ENCODE assay signal across 22 cellular contexts in the genomic region with DNA sequence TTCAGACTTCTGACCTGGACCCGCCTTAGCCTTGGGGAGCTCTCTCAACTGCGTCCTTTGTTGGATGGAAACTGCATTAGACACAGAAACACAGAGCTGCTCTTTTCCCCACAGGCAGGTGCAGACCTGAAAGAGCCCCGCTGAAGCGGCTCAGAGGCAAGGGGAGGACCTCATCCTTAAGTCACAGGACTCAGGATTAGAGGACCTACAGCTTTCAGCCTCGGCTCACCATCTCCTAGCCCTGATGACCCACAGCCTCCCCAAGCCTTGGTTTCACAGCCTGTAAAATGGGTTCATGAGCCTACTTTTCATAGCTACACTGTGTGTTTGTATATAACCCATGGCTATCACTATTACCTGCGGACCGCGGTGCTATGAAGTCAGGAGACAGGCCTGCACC. TPM values are rescaled to one million over a fixed set of nuclear protein-coding genes. Genes with fewer than 3 reads are reported as not detected.
A peak's percentile ranks its signal among the peaks of the same experiment; 100 is the strongest.
DNase-seq lines count a peak whose midpoint lies in the region; ATAC-seq, FAIRE-seq and TF ChIP-seq lines count a peak whose summit lies in the region.
"Had no signal": no experiment of that assay in that cellular context is flagged by ENCODE, and none has a peak within 500 bp of the region (broad histone marks: within the 10 kb centered on the region; RNA-seq: fewer than 3 reads in every experiment).

No MANE protein-coding gene starts in this region.

- in situ Hi-C loops in HepG2 (cut with HindIII; ENCODE audit: extremely low pct_ligation_motif_present, low pct_unique_long_range_greater_than_20kb), result no loop called here
- in situ Hi-C loops in GM23248 (cut with MboI), result no loop called here

- H3K27me3 Mint-ChIP-seq in effector memory CD8-positive, alpha-beta T cell, result no peaks in the 10 kb centered on the region
- H3K27me3 Mint-ChIP-seq: activated naive CD4-positive, alpha-beta T cell treated with anti-CD3 and anti-CD28 coated beads, Interleukin-2, amount 50 U/mL, for 24 hours had no signal

- no peak overlapping the region for H3K9ac ChIP-seq in HepG2 (ENCODE audit: insufficient read depth, low read depth, low read length)
- H3K9ac ChIP-seq in GM23248, result no peak overlapping the region

- TF ChIP-seq EP300 in HepG2 (IDR thresholded peaks at IDR 0.05; ENCODE audit: low read depth in 2 of 2, low read length in 2 of 2) (no peak), HepG2 (CRISPR knock-in tag; IDR thresholded peaks at IDR 0.05; ENCODE audit: borderline replicate concordance) (no peak)

- 0 out of 2 replicates have a peak, but pooled peaks cover 4% of the 10 kb centered on the region for H4K20me1 ChIP-seq in HepG2 (ENCODE audit: insufficient read depth, low read length)
- no peaks in the 10 kb centered on the region; the same call in 1 of the 2 replicates for H4K20me1 ChIP-seq in GM23248 (ENCODE audit: insufficient read depth)

- peaks cover 19 to 27% of the 10 kb centered on the region in 2 donors for H3K4me1 Mint-ChIP-seq in effector memory CD8-positive, alpha-beta T cell (ENCODE audit: low read depth in 2 of 2)

- H2AFZ ChIP-seq in HepG2 (ENCODE audit: low read length), result no peak overlapping the region
- no peak overlapping the region for H2AFZ ChIP-seq in GM23248
- H2AFZ ChIP-seq: PC-9 had no signal

- no peak for TF ChIP-seq CTCF in HepG2 (CRISPR knock-in tag; IDR thresholded peaks at IDR 0.05)
- TF ChIP-seq CTCF in right lobe of liver (IDR thresholded peaks at IDR 0.05), result no peak

- no peaks in the 10 kb centered on the region for H3K9me2 ChIP-seq in GM23248 (ENCODE audit: insufficient read depth)

- TF ChIP-seq RAD21 in HepG2 (CRISPR knock-in tag; IDR thresholded peaks at IDR 0.05), result no peak

- no peak overlapping the region for H3K4me3 ChIP-seq in HepG2 (replicated peaks in 1 of 3; ENCODE audit: insufficient read depth in 1 of 3, low read depth in 2 of 3, low read length in 3 of 3)
- no peak overlapping the region for H3K4me3 ChIP-seq in right lobe of liver
- no peak overlapping the region for H3K4me3 ChIP-seq in GM23248
- H3K4me3 ChIP-seq: body of pancreas, GM12878, PC-9, suprapubic skin had no signal

- TF ChIP-seq POLR2A in HepG2 (IDR thresholded peaks at IDR 0.05; ENCODE audit: insufficient read depth in 1 of 2, low read depth in 2 of 2, low read length in 2 of 2) (no peak), right lobe of liver (IDR thresholded peaks at IDR 0.05) (no peak)

- no TSS peak for BruUV-seq in HepG2 (replicated peaks; lab: Mats Ljungman, UMichigan)

- no peak for ATAC-seq in HepG2
- no peak for ATAC-seq in right lobe of liver
- ATAC-seq in effector memory CD8-positive, alpha-beta T cell (replicated peaks), result no peak
- no peak for ATAC-seq in sciatic nerve
- ATAC-seq in HG02798 (IDR thresholded peaks at IDR 0.05; ENCODE audit: poor library complexity, unreplicated experiment), result no peak
- ATAC-seq: activated T-cell treated with anti-CD3 and anti-CD28 coated beads, Interleukin-2, amount 50 U/mL, for 4 hours; body of pancreas; GM12878 had no signal

- H3K9me3 ChIP-seq in HepG2 (ENCODE audit: low read length), result no peaks in the 10 kb centered on the region
- H3K9me3 ChIP-seq in right lobe of liver, result no peaks in the 10 kb centered on the region
- H3K9me3 ChIP-seq in GM23248 (ENCODE audit: low read depth), result no peaks in the 10 kb centered on the region
- H3K9me3 ChIP-seq: body of pancreas, suprapubic skin had no signal

- 94% methylated on average over 4 of the region's 8 CpGs for WGBS in HepG2 (ENCODE audit: low lambda C conversion rate)
- WGBS in right lobe of liver (ENCODE audit: insufficient coverage, low coverage, low lambda C conversion rate, missing lambda C conversion rate), result 100% methylated on average over 2 of the region's 8 CpGs
- 96 to 99% methylated on average over 8 of the region's 8 CpGs for WGBS in GM23248 (ENCODE audit: low coverage in 1 of 2, low lambda C conversion rate in 2 of 2, missing lambda C conversion rate in 2 of 2), 2 experiments

- no peaks in the 10 kb centered on the region for H3K9me3 Mint-ChIP-seq in effector memory CD8-positive, alpha-beta T cell
- H3K9me3 Mint-ChIP-seq: activated naive CD4-positive, alpha-beta T cell treated with anti-CD3 and anti-CD28 coated beads, Interleukin-2, amount 50 U/mL, for 24 hours; activated T-cell treated with anti-CD3 and anti-CD28 coated beads, Interleukin-2, amount 50 U/mL, for 4 hours had no signal

- peak overlapping the region; percentile 3 to 76 for H3K27ac Mint-ChIP-seq in effector memory CD8-positive, alpha-beta T cell
- H3K27ac Mint-ChIP-seq: activated naive CD4-positive, alpha-beta T cell treated with anti-CD3 and anti-CD28 coated beads, Interleukin-2, amount 50 U/mL, for 24 hours had no signal

- no peaks in the 10 kb centered on the region for H3F3A ChIP-seq in GM23248 (ENCODE audit: insufficient read depth)

- peaks cover 4% of the 10 kb centered on the region for H3K36me3 Mint-ChIP-seq in effector memory CD8-positive, alpha-beta T cell (ENCODE audit: insufficient read depth)
- H3K36me3 Mint-ChIP-seq: activated naive CD4-positive, alpha-beta T cell treated with anti-CD3 and anti-CD28 coated beads, Interleukin-2, amount 50 U/mL, for 24 hours had no signal

- no peak overlapping the region for H3K4me3 Mint-ChIP-seq in effector memory CD8-positive, alpha-beta T cell
- H3K4me3 Mint-ChIP-seq: activated naive CD4-positive, alpha-beta T cell treated with anti-CD3 and anti-CD28 coated beads, Interleukin-2, amount 50 U/mL, for 24 hours; activated T-cell treated with anti-CD3 and anti-CD28 coated beads, Interleukin-2, amount 50 U/mL, for 4 hours had no signal

- no peak overlapping the region for H3K27ac ChIP-seq in HepG2 (ENCODE audit: extremely low read length, insufficient read depth, low read length)
- no peak overlapping the region for H3K27ac ChIP-seq in right lobe of liver
- H3K27ac ChIP-seq in GM23248, result no peak overlapping the region
- H3K27ac ChIP-seq: PC-9, WERI-Rb-1 had no signal

- H3K4me1 ChIP-seq in HepG2 (ENCODE audit: insufficient read depth, low read length), result peaks cover 49% of the 10 kb centered on the region
- peaks cover 0 to 23% (median 11%) of the 10 kb centered on the region in 4 donors for H3K4me1 ChIP-seq in right lobe of liver
- H3K4me1 ChIP-seq in GM23248 (ENCODE audit: insufficient read depth), result no peaks in the 10 kb centered on the region

- no peaks in the 10 kb centered on the region; a peak in 1 of 5 replicates for H3K36me3 ChIP-seq in HepG2 (replicated peaks in 1 of 2; ENCODE audit: control insufficient read depth in 1 of 2, insufficient read depth in 2 of 2, low read length in 2 of 2)
- no peaks in the 10 kb centered on the region for H3K36me3 ChIP-seq in right lobe of liver
- H3K36me3 ChIP-seq in GM23248 (ENCODE audit: low read depth), result no peaks in the 10 kb centered on the region
- H3K36me3 ChIP-seq: suprapubic skin, WERI-Rb-1 had no signal

- H3K27me3 ChIP-seq in HepG2 (ENCODE audit: control insufficient read depth in 1 of 2, insufficient read depth in 2 of 2, low read length in 2 of 2), result no peaks in the 10 kb centered on the region
- no peaks in the 10 kb centered on the region for H3K27me3 ChIP-seq in right lobe of liver
- H3K27me3 ChIP-seq in GM23248 (replicated peaks; ENCODE audit: insufficient read depth), result no peaks in the 10 kb centered on the region
- H3K27me3 ChIP-seq: body of pancreas, suprapubic skin had no signal

- H3K4me2 ChIP-seq in HepG2 (ENCODE audit: low read depth, low read length) (no peak overlapping the region), GM23248 (ENCODE audit: unreplicated experiment) (no peak overlapping the region)
- H3K4me2 ChIP-seq: PC-9 had no signal

- no peak for DNase-seq in HepG2 (ENCODE audit: low spot score)
- DNase-seq in right lobe of liver, result no peak
- DNase-seq in effector memory CD8-positive, alpha-beta T cell, result no peak
- DNase-seq in sciatic nerve (ENCODE audit: low spot score), result peak; percentile 30
- DNase-seq in GM23248, result no peak
- DNase-seq in SIG-M5 treated with dmso at 0.1 percent for 504 hours (lab: John Stamatoyannopoulos, UW; ENCODE audit: unreplicated experiment), result no peak
- DNase-seq: activated CD4-positive, alpha-beta T cell treated with anti-CD3 and anti-CD28 coated beads, Interleukin-2, amount 50 U/mL, for 48 hours; activated T-cell treated with anti-CD3 and anti-CD28 coated beads, Interleukin-2, amount 50 U/mL, for 4 hours; hippocampal formation; KG1; mammary epithelial cell; NCI-H2029; NCI-H345; nucleus accumbens; PC-9; T-helper 2 cell; WERI-Rb-1 had no signal

- CTCF ChIA-PET in HepG2 (lab: Yijun Ruan, JAX; ENCODE audit: low intra/inter-chr PET ratio, low total read pairs), result no interaction called here

- H3K79me2 ChIP-seq in HepG2 (ENCODE audit: insufficient read depth, low read length) (peaks cover 47% of the 10 kb centered on the region), GM23248 (ENCODE audit: insufficient read depth) (peaks cover 97% of the 10 kb centered on the region)

- FAIRE-seq in HepG2 (lab: Jason Lieb, UNC), result no peak
- FAIRE-seq: GM12878 had no signal

- intact Hi-C loops in HepG2 (cut with micrococcal nuclease; ENCODE audit: unreplicated experiment), result no loop called here
- intact Hi-C loops in right lobe of liver (cut with DNase I), result no loop called here
- intact Hi-C loops in sciatic nerve (cut with DNase I), result no loop called here

- POLR2A ChIA-PET in HepG2 (lab: Yijun Ruan, JAX), result no interaction called here

RNA-seq across cellular contexts. Expression of a gene that starts 20.0 kb away (rescaled TPM):
- 15.0 and 20.6 TPM in 2 replicates for total RNA-seq in HepG2 (2016; rRNA removed; fragmentation: Illumina TruSeq; extraction: Trizol)
- total RNA-seq in HepG2 (2016; cell fraction: cytosol; rRNA removed; fragmentation: Illumina TruSeq; extraction: Trizol; ENCODE audit: low read depth), result 7.6 and 7.9 TPM in 2 replicates
- total RNA-seq in HepG2 (2016; cell fraction: insoluble cytoplasmic fraction; rRNA removed; fragmentation: Illumina TruSeq; extraction: Trizol), result 12.0 and 18.4 TPM in 2 replicates
- total RNA-seq in HepG2 (2016; cell fraction: membrane; rRNA removed; fragmentation: Illumina TruSeq; extraction: Trizol), result 15.9 and 16.0 TPM in 2 replicates
- 9.6 and 12.6 TPM in 2 replicates for total RNA-seq in HepG2 (2016; cell fraction: nucleus; rRNA removed; fragmentation: Illumina TruSeq; extraction: Trizol)
- 4.7 and 5.8 TPM in 2 replicates for polyA plus RNA-seq in HepG2 (2011; rRNA removed)
- polyA plus RNA-seq in HepG2 (2011; cell fraction: cytosol; rRNA removed), result 4.2 and 5.3 TPM in 2 replicates
- polyA plus RNA-seq in HepG2 (2011; cell fraction: nucleus; rRNA removed), result 9.8 and 12.1 TPM in 2 replicates
- polyA plus RNA-seq in HepG2 (2012), result 18.0 and 18.4 TPM in 2 replicates
- polyA plus RNA-seq in HepG2 (2016; cell fraction: cytosol; fragmentation: Illumina TruSeq; extraction: Trizol; ENCODE audit: low read depth), result 4.1 and 5.2 TPM in 2 replicates
- polyA plus RNA-seq in HepG2 (2016; cell fraction: insoluble cytoplasmic fraction; fragmentation: Illumina TruSeq; extraction: Trizol; ENCODE audit: low read depth), result 18.4 and 27.3 TPM in 2 replicates
- 13.8 and 17.5 TPM in 2 replicates for polyA plus RNA-seq in HepG2 (2016; cell fraction: membrane; fragmentation: Illumina TruSeq; extraction: Trizol; ENCODE audit: low read depth)
- polyA plus RNA-seq in HepG2 (2016; cell fraction: nucleus; fragmentation: Illumina TruSeq; extraction: Trizol; ENCODE audit: insufficient read depth, low read depth), result 30.8 and 43.0 TPM in 2 replicates
- 14.3 and 17.4 TPM in 2 replicates for polyA minus RNA-seq in HepG2 (2011; rRNA and poly(A)+ RNA removed; ENCODE audit: low replicate concordance)
- 7.8 and 14.2 TPM in 2 replicates for polyA minus RNA-seq in HepG2 (2011; cell fraction: cytosol; rRNA and poly(A)+ RNA removed)
- 5.2 and 7.0 TPM in 2 replicates for polyA minus RNA-seq in HepG2 (2011; cell fraction: nucleus; rRNA and poly(A)+ RNA removed)
- 10 to 100 TPM in 1 of 6 experiments, 1 to 10 TPM in 5; 4.7 to 17.1 (median 7.4) TPM for total RNA-seq in right lobe of liver
- 20.2 TPM for total RNA-seq in sciatic nerve
- total RNA-seq in GM23248 (2014; rRNA removed; shearing (Covaris generic)), result 12.0 and 18.2 TPM in 2 replicates
- polyA plus RNA-seq in GM23248 (2016; fragmentation: Nextera tagmentation; extraction: Ambion mirVana), result 2.8 and 2.9 TPM in 2 replicates
